In genomic region chr2:11514904-11515303, GRCh38 we compare ENCODE assay signal across 35 cellular contexts.
"Had no signal": no experiment of that assay in that cellular context is flagged by ENCODE, and none has a peak within 500 bp of the region (broad histone marks: within the 10 kb centered on the region; RNA-seq: fewer than 3 reads in every experiment).

No MANE protein-coding gene starts in this region.

- H3K9me3 Mint-ChIP-seq: activated CD4-positive, alpha-beta memory T cell treated with anti-CD3 and anti-CD28 coated beads, Interleukin-2, amount 10 ng/mL, durations not matched to agents 7 days and 5 days; activated naive CD8-positive, alpha-beta T cell treated with anti-CD3 and anti-CD28 coated beads for 36 hours; activated T-cell treated with anti-CD3 and anti-CD28 coated beads, Interleukin-2, amount 50 U/mL, for 72 hours; activated T-helper 17 cell treated with anti-CD3 and anti-CD28 coated beads, Interleukin-2, amount 50 U/mL, for 72 hours had no signal

- H3K27ac Mint-ChIP-seq: activated CD4-positive, alpha-beta memory T cell treated with anti-CD3 and anti-CD28 coated beads, Interleukin-2, amount 10 ng/mL, durations not matched to agents 7 days and 5 days; activated CD8-positive, alpha-beta memory T cell treated with anti-CD3 and anti-CD28 coated beads, Interleukin-2, amount 10 ng/mL, durations not matched to agents 7 days and 5 days; activated naive CD8-positive, alpha-beta T cell treated with anti-CD3 and anti-CD28 coated beads for 36 hours; activated T-cell treated with anti-CD3 and anti-CD28 coated beads, Interleukin-2, amount 50 U/mL, for 72 hours; activated T-helper 17 cell treated with anti-CD3 and anti-CD28 coated beads, Interleukin-2, amount 50 U/mL, for 72 hours had no signal

- H3K36me3 Mint-ChIP-seq: activated CD8-positive, alpha-beta memory T cell treated with anti-CD3 and anti-CD28 coated beads, Interleukin-2, amount 10 ng/mL, durations not matched to agents 7 days and 5 days; activated naive CD8-positive, alpha-beta T cell treated with anti-CD3 and anti-CD28 coated beads for 36 hours had no signal

- ATAC-seq: activated CD8-positive, alpha-beta memory T cell treated with anti-CD3 and anti-CD28 coated beads, Interleukin-2, amount 10 ng/mL, durations not matched to agents 7 days and 5 days; activated T-cell treated with anti-CD3 and anti-CD28 coated beads, Interleukin-2, amount 50 U/mL, for 72 hours; activated T-helper 17 cell treated with anti-CD3 and anti-CD28 coated beads, Interleukin-2, amount 50 U/mL, for 72 hours; body of pancreas; PC-3 had no signal

- H3K4me1 ChIP-seq: body of pancreas, breast epithelium had no signal

- H3K36me3 ChIP-seq: breast epithelium, SJCRH30, WERI-Rb-1 had no signal

- H3K4me3 Mint-ChIP-seq: activated CD4-positive, alpha-beta memory T cell treated with anti-CD3 and anti-CD28 coated beads, Interleukin-2, amount 10 ng/mL, durations not matched to agents 7 days and 5 days; activated CD8-positive, alpha-beta memory T cell treated with anti-CD3 and anti-CD28 coated beads, Interleukin-2, amount 10 ng/mL, durations not matched to agents 7 days and 5 days; activated naive CD8-positive, alpha-beta T cell treated with anti-CD3 and anti-CD28 coated beads for 36 hours; activated T-cell treated with anti-CD3 and anti-CD28 coated beads, Interleukin-2, amount 50 U/mL, for 72 hours; activated T-helper 17 cell treated with anti-CD3 and anti-CD28 coated beads, Interleukin-2, amount 50 U/mL, for 72 hours had no signal

- DNase-seq: activated CD4-positive, alpha-beta memory T cell treated with anti-CD3 and anti-CD28 coated beads, Interleukin-2, amount 10 ng/mL, durations not matched to agents 7 days and 5 days; activated CD4-positive, alpha-beta T cell treated with anti-CD3 and anti-CD28 coated beads for 1 hour; activated CD4-positive, alpha-beta T cell treated with anti-CD3 and anti-CD28 coated beads for 48 hours; activated CD4-positive, CD25-positive, alpha-beta regulatory T cell; activated CD8-positive, alpha-beta memory T cell treated with anti-CD3 and anti-CD28 coated beads for 24 hours; activated CD8-positive, alpha-beta memory T cell treated with anti-CD3 and anti-CD28 coated beads, Interleukin-2, amount 10 ng/mL, durations not matched to agents 7 days and 5 days; activated effector memory CD4-positive, alpha-beta T cell treated with anti-CD3 and anti-CD28 coated beads, Interleukin-2, amount 50 U/mL, for 16 hours; activated naive CD4-positive, alpha-beta T cell; activated naive CD4-positive, alpha-beta T cell treated with anti-CD3 and anti-CD28 coated beads, Interleukin-2, amount 50 U/mL, for 16 hours; activated naive CD8-positive, alpha-beta T cell treated with anti-CD3 and anti-CD28 coated beads for 36 hours; activated T-cell treated with anti-CD3 and anti-CD28 coated beads, Interleukin-2, amount 50 U/mL, for 1 hour; activated T-cell treated with anti-CD3 and anti-CD28 coated beads, Interleukin-2, amount 50 U/mL, for 72 hours; amniotic stem cell; aorta; body of pancreas; MM.1S; MV-4-11; NCI-H1092; NCI-H1436 treated with DMSO at 0.1 percent for 48 hours; NCI-H2029; NCI-H2107; NCI-H2171; NCI-H510A; NCI-H526; NCI-H748 treated with DMSO at 0.1 percent for 48 hours; NK-92 treated with Interleukin-12 subunit alpha and Interleukin-12 subunit beta, amount 100 ng/mL, for 24 hours; PC-3; Right ventricle myocardium superior; SJCRH30; T1000 had no signal

- H3K4me2 ChIP-seq: KMS-11 had no signal

- H3K4me1 Mint-ChIP-seq: activated CD4-positive, alpha-beta memory T cell treated with anti-CD3 and anti-CD28 coated beads, Interleukin-2, amount 10 ng/mL, durations not matched to agents 7 days and 5 days; activated CD8-positive, alpha-beta memory T cell treated with anti-CD3 and anti-CD28 coated beads, Interleukin-2, amount 10 ng/mL, durations not matched to agents 7 days and 5 days; activated naive CD8-positive, alpha-beta T cell treated with anti-CD3 and anti-CD28 coated beads for 36 hours; activated T-helper 17 cell treated with anti-CD3 and anti-CD28 coated beads, Interleukin-2, amount 50 U/mL, for 72 hours had no signal

- H3K9me3 ChIP-seq: body of pancreas, breast epithelium had no signal

- H3K4me3 ChIP-seq: body of pancreas, breast epithelium, SJCRH30, SK-N-MC had no signal

- H3K27ac ChIP-seq: body of pancreas, breast epithelium, KMS-11, SJCRH30, SK-N-MC had no signal

- H3K27me3 ChIP-seq: body of pancreas, breast epithelium, SJCRH30 had no signal

- H3K9ac ChIP-seq: KMS-11 had no signal
